ENCODE assay signal across 2 cellular contexts in the genomic region with DNA sequence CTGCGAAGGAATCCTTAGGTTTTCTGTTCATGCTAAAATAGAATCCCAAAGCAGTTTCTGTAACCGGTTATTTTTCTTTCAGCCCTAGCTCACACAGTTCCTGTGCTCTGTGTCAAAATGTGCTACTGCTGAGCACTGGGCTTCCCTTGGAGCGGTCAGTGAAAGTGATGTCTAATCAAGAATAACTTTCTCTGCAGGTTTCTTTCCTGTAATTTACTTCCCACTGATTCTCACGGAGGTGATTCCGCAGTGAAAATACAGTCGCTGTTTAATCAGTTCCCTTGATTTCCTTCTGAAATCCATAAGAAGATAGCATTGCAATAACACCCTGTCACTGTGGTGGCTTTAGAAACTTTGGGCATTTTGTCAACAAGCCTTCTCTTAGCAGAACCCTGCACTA.
TF ChIP-seq lines count a peak whose summit lies in the region.

No MANE protein-coding gene starts in this region.

TF ChIP-seq in GM23338, 12 proteins besides CTCF, POLR2A, EP300 and RAD21 (continued from another document):
- TF ChIP-seq, protein P1, sequence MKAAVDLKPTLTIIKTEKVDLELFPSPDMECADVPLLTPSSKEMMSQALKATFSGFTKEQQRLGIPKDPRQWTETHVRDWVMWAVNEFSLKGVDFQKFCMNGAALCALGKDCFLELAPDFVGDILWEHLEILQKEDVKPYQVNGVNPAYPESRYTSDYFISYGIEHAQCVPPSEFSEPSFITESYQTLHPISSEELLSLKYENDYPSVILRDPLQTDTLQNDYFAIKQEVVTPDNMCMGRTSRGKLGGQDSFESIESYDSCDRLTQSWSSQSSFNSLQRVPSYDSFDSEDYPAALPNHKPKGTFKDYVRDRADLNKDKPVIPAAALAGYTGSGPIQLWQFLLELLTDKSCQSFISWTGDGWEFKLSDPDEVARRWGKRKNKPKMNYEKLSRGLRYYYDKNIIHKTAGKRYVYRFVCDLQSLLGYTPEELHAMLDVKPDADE (IDR thresholded peaks at IDR 0.05), result no peak

TF ChIP-seq in WTC11, 78 proteins besides CTCF, POLR2A, EP300 and RAD21 (continued from another document):
- TF ChIP-seq, protein P2, sequence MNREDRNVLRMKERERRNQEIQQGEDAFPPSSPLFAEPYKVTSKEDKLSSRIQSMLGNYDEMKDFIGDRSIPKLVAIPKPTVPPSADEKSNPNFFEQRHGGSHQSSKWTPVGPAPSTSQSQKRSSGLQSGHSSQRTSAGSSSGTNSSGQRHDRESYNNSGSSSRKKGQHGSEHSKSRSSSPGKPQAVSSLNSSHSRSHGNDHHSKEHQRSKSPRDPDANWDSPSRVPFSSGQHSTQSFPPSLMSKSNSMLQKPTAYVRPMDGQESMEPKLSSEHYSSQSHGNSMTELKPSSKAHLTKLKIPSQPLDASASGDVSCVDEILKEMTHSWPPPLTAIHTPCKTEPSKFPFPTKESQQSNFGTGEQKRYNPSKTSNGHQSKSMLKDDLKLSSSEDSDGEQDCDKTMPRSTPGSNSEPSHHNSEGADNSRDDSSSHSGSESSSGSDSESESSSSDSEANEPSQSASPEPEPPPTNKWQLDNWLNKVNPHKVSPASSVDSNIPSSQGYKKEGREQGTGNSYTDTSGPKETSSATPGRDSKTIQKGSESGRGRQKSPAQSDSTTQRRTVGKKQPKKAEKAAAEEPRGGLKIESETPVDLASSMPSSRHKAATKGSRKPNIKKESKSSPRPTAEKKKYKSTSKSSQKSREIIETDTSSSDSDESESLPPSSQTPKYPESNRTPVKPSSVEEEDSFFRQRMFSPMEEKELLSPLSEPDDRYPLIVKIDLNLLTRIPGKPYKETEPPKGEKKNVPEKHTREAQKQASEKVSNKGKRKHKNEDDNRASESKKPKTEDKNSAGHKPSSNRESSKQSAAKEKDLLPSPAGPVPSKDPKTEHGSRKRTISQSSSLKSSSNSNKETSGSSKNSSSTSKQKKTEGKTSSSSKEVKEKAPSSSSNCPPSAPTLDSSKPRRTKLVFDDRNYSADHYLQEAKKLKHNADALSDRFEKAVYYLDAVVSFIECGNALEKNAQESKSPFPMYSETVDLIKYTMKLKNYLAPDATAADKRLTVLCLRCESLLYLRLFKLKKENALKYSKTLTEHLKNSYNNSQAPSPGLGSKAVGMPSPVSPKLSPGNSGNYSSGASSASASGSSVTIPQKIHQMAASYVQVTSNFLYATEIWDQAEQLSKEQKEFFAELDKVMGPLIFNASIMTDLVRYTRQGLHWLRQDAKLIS (CRISPR knock-in tag; IDR thresholded peaks at IDR 0.05; ENCODE audit: borderline replicate concordance), result no peak
- TF ChIP-seq, protein P3, sequence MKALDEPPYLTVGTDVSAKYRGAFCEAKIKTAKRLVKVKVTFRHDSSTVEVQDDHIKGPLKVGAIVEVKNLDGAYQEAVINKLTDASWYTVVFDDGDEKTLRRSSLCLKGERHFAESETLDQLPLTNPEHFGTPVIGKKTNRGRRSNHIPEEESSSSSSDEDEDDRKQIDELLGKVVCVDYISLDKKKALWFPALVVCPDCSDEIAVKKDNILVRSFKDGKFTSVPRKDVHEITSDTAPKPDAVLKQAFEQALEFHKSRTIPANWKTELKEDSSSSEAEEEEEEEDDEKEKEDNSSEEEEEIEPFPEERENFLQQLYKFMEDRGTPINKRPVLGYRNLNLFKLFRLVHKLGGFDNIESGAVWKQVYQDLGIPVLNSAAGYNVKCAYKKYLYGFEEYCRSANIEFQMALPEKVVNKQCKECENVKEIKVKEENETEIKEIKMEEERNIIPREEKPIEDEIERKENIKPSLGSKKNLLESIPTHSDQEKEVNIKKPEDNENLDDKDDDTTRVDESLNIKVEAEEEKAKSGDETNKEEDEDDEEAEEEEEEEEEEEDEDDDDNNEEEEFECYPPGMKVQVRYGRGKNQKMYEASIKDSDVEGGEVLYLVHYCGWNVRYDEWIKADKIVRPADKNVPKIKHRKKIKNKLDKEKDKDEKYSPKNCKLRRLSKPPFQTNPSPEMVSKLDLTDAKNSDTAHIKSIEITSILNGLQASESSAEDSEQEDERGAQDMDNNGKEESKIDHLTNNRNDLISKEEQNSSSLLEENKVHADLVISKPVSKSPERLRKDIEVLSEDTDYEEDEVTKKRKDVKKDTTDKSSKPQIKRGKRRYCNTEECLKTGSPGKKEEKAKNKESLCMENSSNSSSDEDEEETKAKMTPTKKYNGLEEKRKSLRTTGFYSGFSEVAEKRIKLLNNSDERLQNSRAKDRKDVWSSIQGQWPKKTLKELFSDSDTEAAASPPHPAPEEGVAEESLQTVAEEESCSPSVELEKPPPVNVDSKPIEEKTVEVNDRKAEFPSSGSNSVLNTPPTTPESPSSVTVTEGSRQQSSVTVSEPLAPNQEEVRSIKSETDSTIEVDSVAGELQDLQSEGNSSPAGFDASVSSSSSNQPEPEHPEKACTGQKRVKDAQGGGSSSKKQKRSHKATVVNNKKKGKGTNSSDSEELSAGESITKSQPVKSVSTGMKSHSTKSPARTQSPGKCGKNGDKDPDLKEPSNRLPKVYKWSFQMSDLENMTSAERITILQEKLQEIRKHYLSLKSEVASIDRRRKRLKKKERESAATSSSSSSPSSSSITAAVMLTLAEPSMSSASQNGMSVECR (CRISPR knock-in tag; IDR thresholded peaks at IDR 0.05; ENCODE audit: borderline replicate concordance), result no peak
TF ChIP-seq in WTC11: peak in this region for 0.
